14 cellular contexts compared by ENCODE assay signal in genomic region chr4:36269116-36269515, GRCh38. TPM values are rescaled to one million over a fixed set of nuclear protein-coding genes. Genes with fewer than 3 reads are reported as not detected.
DNase-seq lines count a peak whose midpoint lies in the region; ATAC-seq and TF ChIP-seq lines count a peak whose summit lies in the region.
"Had no signal": no experiment of that assay in that cellular context is flagged by ENCODE, and none has a peak within 500 bp of the region (broad histone marks: within the 10 kb centered on the region; RNA-seq: fewer than 3 reads in every experiment).

No MANE protein-coding gene starts in this region.

- DNase-seq in CD1c-positive myeloid dendritic cell (ENCODE audit: extremely low spot score) (peak; percentile 35), lower lobe of right lung (no peak), NCI-H1048 (lab: John Stamatoyannopoulos, UW) (no peak), T1000 (lab: John Stamatoyannopoulos, UW) (no peak), GF-D8 (lab: John Stamatoyannopoulos, UW) (no peak)
- peak; percentile 22 for DNase-seq in activated CD8-positive, alpha-beta memory T cell treated with anti-CD3 and anti-CD28 coated beads, Interleukin-2, amount 50 U/mL, for 4 hours
- DNase-seq: activated effector memory CD4-positive, alpha-beta T cell treated with anti-CD3 and anti-CD28 coated beads, Interleukin-2, amount 50 U/mL, for 16 hours; foreskin melanocyte; kidney; NCI-H2081 treated with DMSO at 0.1 percent for 48 hours; nephron progenitor cell had no signal

- no peak overlapping the region for H3K4me3 ChIP-seq in lower lobe of right lung
- H3K4me3 ChIP-seq: BLaER1 had no signal

- no peak overlapping the region for H3K27ac ChIP-seq in lower lobe of right lung
- H3K27ac ChIP-seq: BLaER1 had no signal

- TF ChIP-seq CTCF in lower lobe of right lung (IDR thresholded peaks at IDR 0.05): no peak

- no peaks in the 10 kb centered on the region for H3K36me3 ChIP-seq in lower lobe of right lung
- H3K36me3 ChIP-seq: BLaER1 had no signal

- no peaks in the 10 kb centered on the region for H3K4me1 ChIP-seq in lower lobe of right lung

- no peaks in the 10 kb centered on the region for H3K27me3 ChIP-seq in lower lobe of right lung (ENCODE audit: low read depth)
- H3K27me3 ChIP-seq: BLaER1 had no signal

- H3K9me3 ChIP-seq in lower lobe of right lung: no peaks in the 10 kb centered on the region
- H3K9me3 ChIP-seq: BLaER1 had no signal

- intact Hi-C loops in lower lobe of right lung (cut with DNase I): no loop called here

- ATAC-seq in HG02884 (IDR thresholded peaks at IDR 0.05; ENCODE audit: unreplicated experiment): peak; percentile 63
- ATAC-seq in lower lobe of right lung: peak; percentile 21 to 30
- ATAC-seq in GM21529 (IDR thresholded peaks at IDR 0.05; ENCODE audit: unreplicated experiment): no peak

RNA-seq across cellular contexts. Expression of gene DTHD1, which starts 12.3 kb away (rescaled TPM):
- total RNA-seq in lower lobe of right lung: 8.0 TPM

RNA-seq across cellular contexts. Expression of gene ARAP2, which starts 24.8 kb away (rescaled TPM):
- total RNA-seq in lower lobe of right lung: 74.5 TPM

Comparison
In these comparisons a context has a peak if more than half of its experiments do, and no peak if none do; other contexts are left out.
1. DNase-seq: peak in CD1c-positive myeloid dendritic cell (single experiment) and activated CD8-positive, alpha-beta memory T cell treated with anti-CD3 and anti-CD28 coated beads, Interleukin-2, amount 50 U/mL, for 4 hours (single experiment); none in lower lobe of right lung (single experiment), NCI-H1048 (single experiment), T1000 (single experiment) and GF-D8 (single experiment).